ENCODE assay signal across 8 cellular contexts in genomic region chr16:1428511-1428910, GRCh38. TPM values are rescaled to one million over a fixed set of nuclear protein-coding genes. Genes with fewer than 3 reads are reported as not detected.
DNase-seq lines count a peak whose midpoint lies in the region; ATAC-seq and TF ChIP-seq lines count a peak whose summit lies in the region.

No MANE protein-coding gene starts in this region.

- DNase-seq in CD14-positive monocyte (ENCODE audit: low spot score) (peak; percentile 53), NAMALWA (ENCODE audit: low spot score) (peak; percentile 57), memory B cell (ENCODE audit: low spot score in 2 of 2) (peak; percentile 54 to 70), NCI-H524 treated with DMSO at 0.1 percent for 48 hours (lab: John Stamatoyannopoulos, UW) (no peak), prostate gland (ENCODE audit: low spot score) (no peak)
- DNase-seq in activated naive CD4-positive, alpha-beta T cell treated with anti-CD3 and anti-CD28 coated beads, Interleukin-2, amount 50 U/mL, for 16 hours = peak; percentile 57

- no peaks in the 10 kb centered on the region for H3K9me3 ChIP-seq in prostate gland

- intact Hi-C loops in CD14-positive monocyte (cut with micrococcal nuclease) = loop anchor here (10.0 kb wide), 2 partner anchors 276 to 356 kb away; partner anchors contain the start of genes MAPK8IP3 (in 1 of the 2), NUBP2 (in 1 of the 2) and SPSB3 (in 1 of the 2)
- intact Hi-C loops in prostate gland (cut with DNase I) = no loop called here

- H3K36me3 Mint-ChIP-seq in CD14-positive monocyte (no peaks in the 10 kb centered on the region), memory B cell (no peaks in the 10 kb centered on the region)

- H3K27me3 Mint-ChIP-seq in CD14-positive monocyte (ENCODE audit: low read depth in 3 of 3) (peaks cover 7 to 34% (median 7%) of the 10 kb centered on the region in 3 donors), memory B cell (peaks cover 1% of the 10 kb centered on the region)

- peaks cover 3% of the 10 kb centered on the region for H3K4me1 Mint-ChIP-seq in CD14-positive monocyte
- H3K4me1 Mint-ChIP-seq in memory B cell = peaks cover 6% of the 10 kb centered on the region

- no peaks in the 10 kb centered on the region for H3K27me3 ChIP-seq in prostate gland (replicated peaks; ENCODE audit: insufficient read depth)

- H3K27ac Mint-ChIP-seq in CD14-positive monocyte = no peak overlapping the region
- H3K27ac Mint-ChIP-seq in memory B cell = no peak overlapping the region

- H3K4me3 ChIP-seq in prostate gland = no peak overlapping the region

- H3K9me3 Mint-ChIP-seq in CD14-positive monocyte = peaks cover 0 to 5% (median 0%) of the 10 kb centered on the region in 7 donors
- H3K9me3 Mint-ChIP-seq in memory B cell = no peaks in the 10 kb centered on the region

- H3K27ac ChIP-seq in prostate gland = no peak overlapping the region

- WGBS in prostate gland = 45% methylated on average over 19 of the region's 21 CpGs

- ATAC-seq in memory B cell (ENCODE audit: low read depth) (peak; percentile 94), GM18505 (IDR thresholded peaks at IDR 0.05; ENCODE audit: unreplicated experiment) (no peak), GM21786 (IDR thresholded peaks at IDR 0.05; ENCODE audit: unreplicated experiment) (no peak)

- TF ChIP-seq CTCF in CD14-positive monocyte (IDR thresholded peaks at IDR 0.05) (peak; percentile 80), prostate gland (IDR thresholded peaks at IDR 0.05) (peak in 1 of 4 experiments; percentile 13)

- H3K4me1 ChIP-seq in prostate gland (replicated peaks) = peaks cover 7% of the 10 kb centered on the region

- TF ChIP-seq POLR2A in GM18505 (IDR thresholded peaks at IDR 0.05; ENCODE audit: borderline replicate concordance, extremely low read depth, insufficient read depth, insufficient read length) = no peak
- TF ChIP-seq POLR2A in prostate gland (IDR thresholded peaks at IDR 0.05) = no peak

- H3K4me3 Mint-ChIP-seq in CD14-positive monocyte (peak overlapping the region; percentile 27 to 67), memory B cell (no peak overlapping the region)

- no peaks in the 10 kb centered on the region for H3K36me3 ChIP-seq in prostate gland

RNA-seq across cellular contexts. Expression of gene PERCC1, which starts 2.4 kb away (rescaled TPM):
- not detected for polyA plus RNA-seq in CD14-positive monocyte
- total RNA-seq in prostate gland = 10 to 100 TPM; 26.0 to 45.2 TPM

RNA-seq across cellular contexts. Expression of gene UQCC4, which starts 8.0 kb away (rescaled TPM):
- 10 to 100 TPM; 35.3 to 48.8 TPM for polyA plus RNA-seq in CD14-positive monocyte
- total RNA-seq in prostate gland = 10 to 100 TPM; 12.3 to 24.0 TPM

RNA-seq across cellular contexts. Expression of gene UNKL, which starts 14.0 kb away (rescaled TPM):
- polyA plus RNA-seq in CD14-positive monocyte = 1 to 10 TPM; 1.2 to 2.2 TPM
- total RNA-seq in prostate gland = 10 to 100 TPM; 32.6 to 96.7 TPM

RNA-seq across cellular contexts. Expression of gene CCDC154, which starts 15.8 kb away (rescaled TPM):
- not detected for polyA plus RNA-seq in CD14-positive monocyte
- 1 to 10 TPM in 1 of 2 donors, not detected in 1; 5.7 TPM for total RNA-seq in prostate gland

RNA-seq across cellular contexts. Expression of gene CLCN7, which starts 46.3 kb away (rescaled TPM):
- polyA plus RNA-seq in CD14-positive monocyte = 10 to 100 TPM; 37.4 to 56.5 TPM
- 100 to 1,000 TPM in 1 of 2 donors, 10 to 100 TPM in 1; 51.9 to 108 TPM for total RNA-seq in prostate gland

Comparison
In these comparisons a context has a peak if more than half of its experiments do, and no peak if none do; other contexts are left out.
1. DNase-seq: peak in CD14-positive monocyte (single experiment), NAMALWA (single experiment), activated naive CD4-positive, alpha-beta T cell treated with anti-CD3 and anti-CD28 coated beads, Interleukin-2, amount 50 U/mL, for 16 hours (single experiment) and memory B cell (2 of 2); none in NCI-H524 treated with DMSO at 0.1 percent for 48 hours (single experiment) and prostate gland (single experiment).